1 cellular context compared by ENCODE assay signal in the genomic region with DNA sequence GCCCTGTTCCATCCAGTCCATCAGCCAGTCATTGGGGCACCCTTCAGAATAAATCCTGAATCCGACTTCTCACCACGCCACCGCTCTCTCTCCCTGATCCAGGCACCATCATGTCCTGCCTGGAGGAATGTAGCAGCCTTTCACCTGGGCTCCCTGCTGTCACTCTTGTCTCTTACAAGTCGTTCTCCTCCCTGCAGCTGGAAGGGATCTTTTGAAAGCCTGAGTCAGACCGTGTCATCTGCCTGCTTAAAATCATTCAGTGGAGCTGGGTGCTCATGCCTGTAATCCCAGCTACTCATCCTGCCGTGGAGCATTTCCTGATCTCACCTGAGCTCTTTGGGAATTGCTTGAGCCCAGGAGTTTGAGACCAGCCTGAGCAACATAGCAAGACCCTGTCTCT.
A peak's percentile ranks its signal among the peaks of the same experiment; 100 is the strongest.
TF ChIP-seq lines count a peak whose summit lies in the region.

No MANE protein-coding gene starts in this region.

TF ChIP-seq in H1, 55 proteins besides CTCF, POLR2A, EP300 and RAD21:
- TF ChIP-seq RBBP5 (IDR thresholded peaks at IDR 0.05; ENCODE audit: borderline replicate concordance, low read depth, low read length) = no peak
- TF ChIP-seq SIN3A (conservative IDR thresholded peaks at IDR 0.05 in 1 of 2, IDR thresholded peaks at IDR 0.05 in 1 of 2; ENCODE audit: low read depth in 1 of 2, low read length in 2 of 2) = peak; percentile 52 to 62; a peak in 1 of 4 replicates
TF ChIP-seq in H1: peak in this region for 1.
